ENCODE assay signal across 21 cellular contexts in the genomic region with DNA sequence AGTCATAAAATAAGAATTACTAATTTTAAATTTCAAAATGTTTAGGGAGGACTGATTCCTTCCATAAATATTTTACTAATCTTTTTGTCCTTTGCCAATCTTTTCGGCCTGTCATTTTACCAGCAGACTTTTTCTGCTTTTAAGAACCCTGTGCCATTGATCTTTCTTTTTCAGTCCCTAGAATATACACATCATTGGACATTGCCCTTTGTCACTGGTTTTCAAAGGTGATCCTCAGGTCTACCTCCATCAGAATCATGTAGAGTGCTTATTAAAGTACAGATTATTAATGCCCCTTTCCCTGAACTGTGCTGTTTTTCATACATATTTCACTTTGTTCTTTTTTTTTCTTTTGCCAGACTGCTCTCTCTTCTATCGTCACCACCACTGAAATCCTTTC. TPM values are rescaled to one million over a fixed set of nuclear protein-coding genes. Genes with fewer than 3 reads are reported as not detected.
DNase-seq lines count a peak whose midpoint lies in the region; ATAC-seq, FAIRE-seq and TF ChIP-seq lines count a peak whose summit lies in the region.
"Had no signal": no experiment of that assay in that cellular context is flagged by ENCODE, and none has a peak within 500 bp of the region (broad histone marks: within the 10 kb centered on the region; RNA-seq: fewer than 3 reads in every experiment).

No MANE protein-coding gene starts in this region.

- 67 to 80% (median 79%) methylated on average over 2 of the region's 2 CpGs for WGBS in small intestine, 3 donors

- H3K9me3 Mint-ChIP-seq in CD14-positive monocyte = no peaks in the 10 kb centered on the region
- no peaks in the 10 kb centered on the region for H3K9me3 Mint-ChIP-seq in activated T-cell treated with anti-CD3 and anti-CD28 coated beads, Interleukin-2, amount 50 U/mL, for 24 hours
- no peaks in the 10 kb centered on the region for H3K9me3 Mint-ChIP-seq in activated T-helper 17 cell treated with anti-CD3 and anti-CD28 coated beads, Interleukin-2, amount 50 U/mL, for 72 hours
- H3K9me3 Mint-ChIP-seq: CD8-positive, alpha-beta T cell had no signal

- H3K27ac ChIP-seq in small intestine (ENCODE audit: low read depth in 1 of 2, low read length in 1 of 2) = no peak overlapping the region
- no peak overlapping the region for H3K27ac ChIP-seq in RWPE1
- H3K27ac ChIP-seq: C4-2B, HL-60 had no signal

- no peaks in the 10 kb centered on the region for H3K27me3 ChIP-seq in small intestine (ENCODE audit: control insufficient read depth in 2 of 2, insufficient read depth in 2 of 2, low read length in 2 of 2)

- no peak overlapping the region for H3K4me3 ChIP-seq in small intestine (ENCODE audit: low read depth in 1 of 2, low read length in 2 of 2)
- H3K4me3 ChIP-seq: HAP-1, K562 had no signal

- H3K9me3 ChIP-seq in small intestine (ENCODE audit: control insufficient read depth, low read depth) = no peaks in the 10 kb centered on the region
- H3K9me3 ChIP-seq: HAP-1 had no signal

- POLR2A ChIA-PET in RWPE1 (lab: Yijun Ruan, JAX; ENCODE audit: low non-redundant PET) = no interaction called here

- H3K36me3 ChIP-seq in small intestine (ENCODE audit: control insufficient read depth in 2 of 2, insufficient read depth in 2 of 2, low read length in 2 of 2) = peaks cover 0 to 2% of the 10 kb centered on the region in 2 donors
- H3K36me3 ChIP-seq: HAP-1 had no signal

- peaks cover 0 to 3% of the 10 kb centered on the region in 2 donors for H3K4me1 ChIP-seq in small intestine (ENCODE audit: control insufficient read depth in 2 of 2, insufficient read depth in 1 of 2, low read depth in 1 of 2, low read length in 1 of 2)

- peaks cover 21% of the 10 kb centered on the region for H3K4me1 Mint-ChIP-seq in CD14-positive monocyte
- H3K4me1 Mint-ChIP-seq in activated T-cell treated with anti-CD3 and anti-CD28 coated beads, Interleukin-2, amount 50 U/mL, for 24 hours (ENCODE audit: low read depth) = peaks cover 60% of the 10 kb centered on the region
- peaks cover 13% of the 10 kb centered on the region for H3K4me1 Mint-ChIP-seq in activated T-helper 17 cell treated with anti-CD3 and anti-CD28 coated beads, Interleukin-2, amount 50 U/mL, for 72 hours

- CTCF ChIA-PET in RWPE1 (lab: Yijun Ruan, JAX) = no interaction called here

- DNase-seq in CD14-positive monocyte (ENCODE audit: low spot score) = no peak
- DNase-seq in H54 (ENCODE audit: insufficient read length, low spot score) = no peak
- DNase-seq in left lobe of liver (ENCODE audit: low spot score) = no peak
- DNase-seq in small intestine = peak; percentile 27
- DNase-seq in activated T-cell treated with anti-CD3 and anti-CD28 coated beads, Interleukin-2, amount 50 U/mL, for 24 hours = no peak
- no peak for DNase-seq in RWPE1 (ENCODE audit: low spot score)
- DNase-seq: ACHN; CD8-positive, alpha-beta T cell; COR-L47; DMS 273 treated with DMSO at 0.1 percent for 48 hours; DMS53; DND-41; EL; IMR-90 had no signal

- peak; percentile 41 for FAIRE-seq in H54 (lab: Jason Lieb, UNC)
- FAIRE-seq in small intestine (lab: Jason Lieb, UNC) = no peak
- FAIRE-seq: H1, K562 had no signal

- H3K4me3 Mint-ChIP-seq in CD14-positive monocyte = no peak overlapping the region
- no peak overlapping the region for H3K4me3 Mint-ChIP-seq in activated T-cell treated with anti-CD3 and anti-CD28 coated beads, Interleukin-2, amount 50 U/mL, for 24 hours
- no peak overlapping the region for H3K4me3 Mint-ChIP-seq in activated T-helper 17 cell treated with anti-CD3 and anti-CD28 coated beads, Interleukin-2, amount 50 U/mL, for 72 hours
- H3K4me3 Mint-ChIP-seq: CD8-positive, alpha-beta T cell had no signal

- no peaks in the 10 kb centered on the region for H3K27me3 Mint-ChIP-seq in CD14-positive monocyte (ENCODE audit: low read depth in 3 of 3)
- no peaks in the 10 kb centered on the region for H3K27me3 Mint-ChIP-seq in activated T-cell treated with anti-CD3 and anti-CD28 coated beads, Interleukin-2, amount 50 U/mL, for 24 hours
- H3K27me3 Mint-ChIP-seq in activated T-helper 17 cell treated with anti-CD3 and anti-CD28 coated beads, Interleukin-2, amount 50 U/mL, for 72 hours = no peaks in the 10 kb centered on the region

- peaks cover 10 to 17% of the 10 kb centered on the region in 2 donors for H3K36me3 Mint-ChIP-seq in CD14-positive monocyte
- H3K36me3 Mint-ChIP-seq in activated T-cell treated with anti-CD3 and anti-CD28 coated beads, Interleukin-2, amount 50 U/mL, for 24 hours (ENCODE audit: low read depth) = peaks cover 21% of the 10 kb centered on the region
- H3K36me3 Mint-ChIP-seq in activated T-helper 17 cell treated with anti-CD3 and anti-CD28 coated beads, Interleukin-2, amount 50 U/mL, for 72 hours (ENCODE audit: low read depth) = peaks cover 13% of the 10 kb centered on the region

- TF ChIP-seq POLR2A in H54 (IDR thresholded peaks at IDR 0.05; ENCODE audit: low read depth, low read length) = no peak

- H3K27ac Mint-ChIP-seq in CD14-positive monocyte = peak overlapping the region in 4 of 7 donors; percentile 4 to 59 (median 37)
- H3K27ac Mint-ChIP-seq in activated T-cell treated with anti-CD3 and anti-CD28 coated beads, Interleukin-2, amount 50 U/mL, for 24 hours = no peak overlapping the region
- H3K27ac Mint-ChIP-seq in activated T-helper 17 cell treated with anti-CD3 and anti-CD28 coated beads, Interleukin-2, amount 50 U/mL, for 72 hours = no peak overlapping the region
- H3K27ac Mint-ChIP-seq: CD8-positive, alpha-beta T cell had no signal

- no peak for TF ChIP-seq CTCF in CD14-positive monocyte (IDR thresholded peaks at IDR 0.05)
- no peak for TF ChIP-seq CTCF in RWPE1 (conservative IDR thresholded peaks at IDR 0.05; ENCODE audit: low read depth)

- ATAC-seq in left lobe of liver = peak; percentile 82
- no peak for ATAC-seq in HG03159 (IDR thresholded peaks at IDR 0.05; ENCODE audit: unreplicated experiment)
- ATAC-seq in activated T-helper 17 cell treated with anti-CD3 and anti-CD28 coated beads, Interleukin-2, amount 50 U/mL, for 72 hours (replicated peaks) = no peak
- ATAC-seq: CD8-positive, alpha-beta T cell; K562 had no signal

- intact Hi-C loops in CD14-positive monocyte (cut with micrococcal nuclease) = no loop called here

RNA-seq across cellular contexts. Expression of a gene that starts 43.8 kb away (rescaled TPM):
- polyA plus RNA-seq in CD14-positive monocyte = 10 to 100 TPM; 68.9 to 69.9 TPM
- total RNA-seq in left lobe of liver = 20.3 TPM
- polyA plus RNA-seq in small intestine = 10 to 100 TPM; 17.8 to 27.3 (median 23.2) TPM
- 10 to 100 TPM; 38.3 to 39.6 TPM for total RNA-seq in activated T-helper 17 cell treated with anti-CD3 and anti-CD28 coated beads, Interleukin-2, amount 50 U/mL, for 72 hours

RNA-seq across cellular contexts. Expression of a gene that starts 44.2 kb away (rescaled TPM):
- polyA plus RNA-seq in CD14-positive monocyte (10 to 100 TPM; 26.6 to 41.1 TPM), small intestine (10 to 100 TPM; 10.7 to 19.0 (median 15.9) TPM)
- 11.1 TPM for total RNA-seq in left lobe of liver
- total RNA-seq in activated T-helper 17 cell treated with anti-CD3 and anti-CD28 coated beads, Interleukin-2, amount 50 U/mL, for 72 hours = 10 to 100 TPM; 24.1 to 40.0 TPM

Comparison
In these comparisons a context has a peak if more than half of its experiments do, and no peak if none do; other contexts are left out.
1. H3K27ac Mint-ChIP-seq: peak in CD14-positive monocyte (4 of 7); none in activated T-cell treated with anti-CD3 and anti-CD28 coated beads, Interleukin-2, amount 50 U/mL, for 24 hours (single experiment) and activated T-helper 17 cell treated with anti-CD3 and anti-CD28 coated beads, Interleukin-2, amount 50 U/mL, for 72 hours (single experiment).